In genomic region chr1:197464039-197464438, GRCh38 we compare ENCODE assay signal across 9 cellular contexts.
DNase-seq lines count a peak whose midpoint lies in the region; ATAC-seq and TF ChIP-seq lines count a peak whose summit lies in the region.
"Had no signal": no experiment of that assay in that cellular context is flagged by ENCODE, and none has a peak within 500 bp of the region (broad histone marks: within the 10 kb centered on the region; RNA-seq: fewer than 3 reads in every experiment).

No MANE protein-coding gene starts in this region.

- no peak overlapping the region for H3K27ac ChIP-seq in naive thymus-derived CD4-positive, alpha-beta T cell (ENCODE audit: low read depth, low read length)

- no peaks in the 10 kb centered on the region for H3K9me3 ChIP-seq in naive thymus-derived CD4-positive, alpha-beta T cell (ENCODE audit: control insufficient read depth in 2 of 3, low read length in 3 of 3)

- POLR2A ChIA-PET in naive thymus-derived CD4-positive, alpha-beta T cell (lab: Charles Lee) = no interaction called here
- POLR2A ChIA-PET in activated CD4-positive, alpha-beta memory T cell treated with anti-CD3 and anti-CD28 coated beads, Interleukin-2, amount 10 ng/mL, durations not matched to agents 7 days and 5 days (lab: Charles Lee) = no interaction called here

- no peaks in the 10 kb centered on the region for H3K27me3 ChIP-seq in naive thymus-derived CD4-positive, alpha-beta T cell (ENCODE audit: control insufficient read depth in 2 of 2, insufficient read depth in 2 of 2, low read length in 2 of 2)

- peaks cover 0 to under 1% (median 0%) of the 10 kb centered on the region in 7 donors for H3K4me1 Mint-ChIP-seq in naive thymus-derived CD4-positive, alpha-beta T cell
- H3K4me1 Mint-ChIP-seq in activated CD4-positive, alpha-beta memory T cell treated with anti-CD3 and anti-CD28 coated beads, Interleukin-2, amount 10 ng/mL, durations not matched to agents 7 days and 5 days = no peaks in the 10 kb centered on the region
- H3K4me1 Mint-ChIP-seq: naive thymus-derived CD8-positive, alpha-beta T cell had no signal

- no peak for TF ChIP-seq CTCF in NB4 (IDR thresholded peaks at IDR 0.05; ENCODE audit: low read depth, low read length)

- no peak overlapping the region for H3K4me3 ChIP-seq in NB4 (ENCODE audit: low read depth, low read length)
- no peak overlapping the region for H3K4me3 ChIP-seq in naive thymus-derived CD4-positive, alpha-beta T cell (ENCODE audit: low read length)

- no peak for TF ChIP-seq POLR2A in NB4 (IDR thresholded peaks at IDR 0.05; ENCODE audit: extremely low read depth, insufficient read length)

- peak; percentile 28 for ATAC-seq in esophagus mucosa
- peak; percentile 56 for ATAC-seq in naive thymus-derived CD4-positive, alpha-beta T cell
- ATAC-seq in HG03108 (IDR thresholded peaks at IDR 0.05; ENCODE audit: unreplicated experiment) = no peak
- ATAC-seq: naive thymus-derived CD8-positive, alpha-beta T cell had no signal

- no peak overlapping the region for H3K4me3 Mint-ChIP-seq in naive thymus-derived CD4-positive, alpha-beta T cell
- H3K4me3 Mint-ChIP-seq in activated CD4-positive, alpha-beta memory T cell treated with anti-CD3 and anti-CD28 coated beads, Interleukin-2, amount 10 ng/mL, durations not matched to agents 7 days and 5 days = no peak overlapping the region
- H3K4me3 Mint-ChIP-seq: naive thymus-derived CD8-positive, alpha-beta T cell had no signal

- H3K9me3 Mint-ChIP-seq in naive thymus-derived CD4-positive, alpha-beta T cell = no peaks in the 10 kb centered on the region
- H3K9me3 Mint-ChIP-seq in activated CD4-positive, alpha-beta memory T cell treated with anti-CD3 and anti-CD28 coated beads, Interleukin-2, amount 10 ng/mL, durations not matched to agents 7 days and 5 days = no peaks in the 10 kb centered on the region
- H3K9me3 Mint-ChIP-seq: naive thymus-derived CD8-positive, alpha-beta T cell had no signal

- H3K27ac Mint-ChIP-seq in naive thymus-derived CD4-positive, alpha-beta T cell = no peak overlapping the region
- H3K27ac Mint-ChIP-seq in activated CD4-positive, alpha-beta memory T cell treated with anti-CD3 and anti-CD28 coated beads, Interleukin-2, amount 10 ng/mL, durations not matched to agents 7 days and 5 days = no peak overlapping the region
- H3K27ac Mint-ChIP-seq: naive thymus-derived CD8-positive, alpha-beta T cell had no signal

- DNase-seq in AG08396 (ENCODE audit: low spot score) (peak; percentile 9), NB4 (ENCODE audit: low read depth) (peak; percentile 21), NCI-H510A treated with DMSO at 0.1 percent for 48 hours (lab: John Stamatoyannopoulos, UW) (no peak)
- DNase-seq in naive thymus-derived CD4-positive, alpha-beta T cell = no peak
- DNase-seq in activated CD4-positive, alpha-beta memory T cell treated with anti-CD3 and anti-CD28 coated beads, Interleukin-2, amount 10 ng/mL, durations not matched to agents 7 days and 5 days = no peak
- DNase-seq in activated effector memory CD4-positive, alpha-beta T cell treated with Interleukin-2 at 50 U/mL for 16 hours = no peak
- DNase-seq: naive thymus-derived CD8-positive, alpha-beta T cell had no signal

- H3K4me1 ChIP-seq in naive thymus-derived CD4-positive, alpha-beta T cell (ENCODE audit: control insufficient read depth in 2 of 2, insufficient read depth in 2 of 2, low read length in 2 of 2) = no peaks in the 10 kb centered on the region

- CTCF ChIA-PET in naive thymus-derived CD4-positive, alpha-beta T cell (lab: Charles Lee) = no interaction called here
- CTCF ChIA-PET in activated CD4-positive, alpha-beta memory T cell treated with anti-CD3 and anti-CD28 coated beads, Interleukin-2, amount 10 ng/mL, durations not matched to agents 7 days and 5 days (lab: Charles Lee) = no interaction called here

- intact Hi-C loops in naive thymus-derived CD4-positive, alpha-beta T cell (cut with micrococcal nuclease) = no loop called here

- H3K27me3 Mint-ChIP-seq in naive thymus-derived CD4-positive, alpha-beta T cell = peaks cover 0 to 2% (median 0%) of the 10 kb centered on the region in 5 donors
- H3K27me3 Mint-ChIP-seq in activated CD4-positive, alpha-beta memory T cell treated with anti-CD3 and anti-CD28 coated beads, Interleukin-2, amount 10 ng/mL, durations not matched to agents 7 days and 5 days = peaks cover 4% of the 10 kb centered on the region

- no peaks in the 10 kb centered on the region for H3K36me3 Mint-ChIP-seq in naive thymus-derived CD4-positive, alpha-beta T cell
- H3K36me3 Mint-ChIP-seq in activated CD4-positive, alpha-beta memory T cell treated with anti-CD3 and anti-CD28 coated beads, Interleukin-2, amount 10 ng/mL, durations not matched to agents 7 days and 5 days (ENCODE audit: low read depth) = no peaks in the 10 kb centered on the region
- H3K36me3 Mint-ChIP-seq: naive thymus-derived CD8-positive, alpha-beta T cell had no signal

- H3K36me3 ChIP-seq in naive thymus-derived CD4-positive, alpha-beta T cell (ENCODE audit: control insufficient read depth in 2 of 3, insufficient read depth in 3 of 3, low read length in 3 of 3) = no peaks in the 10 kb centered on the region

Comparison
In these comparisons a context has a peak if more than half of its experiments do, and no peak if none do; other contexts are left out.
1. DNase-seq: peak in AG08396 (single experiment) and NB4 (single experiment); none in naive thymus-derived CD4-positive, alpha-beta T cell (0 of 9), NCI-H510A treated with DMSO at 0.1 percent for 48 hours (single experiment), activated CD4-positive, alpha-beta memory T cell treated with anti-CD3 and anti-CD28 coated beads, Interleukin-2, amount 10 ng/mL, durations not matched to agents 7 days and 5 days (single experiment) and activated effector memory CD4-positive, alpha-beta T cell treated with Interleukin-2 at 50 U/mL for 16 hours (single experiment).